Comparison of ENCODE assay signal across 10 cellular contexts in genomic region chr15:43516801-43517353, GRCh38. TPM values are rescaled to one million over a fixed set of nuclear protein-coding genes. Genes with fewer than 3 reads are reported as not detected.
DNase-seq lines count a peak whose midpoint lies in the region; ATAC-seq and TF ChIP-seq lines count a peak whose summit lies in the region.
"Had no signal": no experiment of that assay in that cellular context is flagged by ENCODE, and none has a peak within 500 bp of the region (broad histone marks: within the 10 kb centered on the region; RNA-seq: fewer than 3 reads in every experiment).

No MANE protein-coding gene starts in this region.

- TF ChIP-seq CTCF in foreskin fibroblast (IDR thresholded peaks at IDR 0.05; ENCODE audit: low read depth, low read length) = no peak
- TF ChIP-seq CTCF in sigmoid colon (IDR thresholded peaks at IDR 0.05) = no peak
- no peak for TF ChIP-seq CTCF in CD4-positive, alpha-beta T cell (IDR thresholded peaks at IDR 0.05)

- DNase-seq in ELF-1 (ENCODE audit: low read depth, low spot score) = peak; percentile 21
- peak in 1 of 2 experiments; percentile 64 for DNase-seq in SJSA1 (ENCODE audit: low read depth in 1 of 2, low spot score in 2 of 2)
- DNase-seq in foreskin fibroblast = peak in 1 of 2 donors; percentile 79
- no peak for DNase-seq in sigmoid colon
- no peak for DNase-seq in CD4-positive, alpha-beta T cell
- no peak for DNase-seq in activated CD8-positive, alpha-beta memory T cell treated with anti-CD3 and anti-CD28 coated beads, Interleukin-2, amount 50 U/mL, for 4 hours
- DNase-seq: dermis blood vessel endothelial cell; stimulated activated CD4-positive, alpha-beta T cell treated with anti-CD3 and anti-CD28 coated beads, Interleukin-1b, Interleukin-23, amount 100 ng/mL, for 48 hours had no signal

- H3K27me3 ChIP-seq in SJSA1 (replicated peaks) (no peaks in the 10 kb centered on the region), sigmoid colon (no peaks in the 10 kb centered on the region)
- H3K27me3 ChIP-seq in CD4-positive, alpha-beta T cell (ENCODE audit: control insufficient read depth, insufficient read depth, low read length) = peaks cover 16% of the 10 kb centered on the region

- H3K4me3 ChIP-seq in SJSA1 (peak overlapping the region; percentile 61), foreskin fibroblast (ENCODE audit: low read depth in 1 of 2, low read length in 2 of 2) (peak overlapping the region; percentile 88 to 100), sigmoid colon (peak overlapping the region; percentile 52 to 72 (median 64))

- CTCF ChIA-PET in CD4-positive, alpha-beta T cell (lab: Charles Lee) = no interaction called here

- no peak overlapping the region for H3K27ac Mint-ChIP-seq in CD4-positive, alpha-beta T cell

- POLR2A ChIA-PET in CD4-positive, alpha-beta T cell (lab: Charles Lee) = no interaction called here

- H3K36me3 ChIP-seq in SJSA1 (peaks cover 25% of the 10 kb centered on the region), sigmoid colon (peaks cover 9 to 16% (median 15%) of the 10 kb centered on the region in 4 donors)

- no peaks in the 10 kb centered on the region for H3K36me3 Mint-ChIP-seq in CD4-positive, alpha-beta T cell (ENCODE audit: low read depth)

- H3K9me3 Mint-ChIP-seq in CD4-positive, alpha-beta T cell = no peaks in the 10 kb centered on the region

- no peak for TF ChIP-seq EP300 in sigmoid colon (IDR thresholded peaks at IDR 0.05)

- no peaks in the 10 kb centered on the region for H3K9me3 ChIP-seq in SJSA1 (replicated peaks)
- no peaks in the 10 kb centered on the region for H3K9me3 ChIP-seq in sigmoid colon
- H3K9me3 ChIP-seq in CD4-positive, alpha-beta T cell (ENCODE audit: control insufficient read depth, low read length) = no peaks in the 10 kb centered on the region

- intact Hi-C loops in sigmoid colon (cut with DNase I) = loop anchor here (2.0 kb wide), 1 partner anchor 76 kb away; no protein-coding TSS in a partner anchor
- intact Hi-C loops in CD4-positive, alpha-beta T cell (cut with DNase I, micrococcal nuclease) = loop anchor here in 1 of 2 experiments (10.0 kb wide), 1 partner anchor 278 kb away; the partner anchor contains the start of gene SERF2

- TF ChIP-seq POLR2A in sigmoid colon (IDR thresholded peaks at IDR 0.05) = no peak

- ATAC-seq in HG02884 (IDR thresholded peaks at IDR 0.05; ENCODE audit: unreplicated experiment) (no peak), HG02588 (IDR thresholded peaks at IDR 0.05; ENCODE audit: unreplicated experiment) (no peak)
- ATAC-seq in CD4-positive, alpha-beta T cell (ENCODE audit: poor library complexity) = no peak

- H3K27ac ChIP-seq in SJSA1 = peak overlapping the region; percentile 72
- H3K27ac ChIP-seq in sigmoid colon = peak overlapping the region; percentile 87 to 93 (median 90)
- H3K27ac ChIP-seq in CD4-positive, alpha-beta T cell (ENCODE audit: low read depth, low read length) = no peak overlapping the region

- peaks cover 43% of the 10 kb centered on the region for H3K27me3 Mint-ChIP-seq in CD4-positive, alpha-beta T cell

- 38 to 42% methylated on average over 4 of the region's 4 CpGs for WGBS in sigmoid colon, 2 donors

- no peak overlapping the region for H3K4me3 Mint-ChIP-seq in CD4-positive, alpha-beta T cell

- peaks cover 27% of the 10 kb centered on the region for H3K4me1 Mint-ChIP-seq in CD4-positive, alpha-beta T cell (ENCODE audit: low read depth)

- H3K4me1 ChIP-seq in SJSA1 (replicated peaks) (peaks cover 45% of the 10 kb centered on the region), sigmoid colon (peaks cover 0 to 43% (median 30%) of the 10 kb centered on the region in 4 donors)

RNA-seq across cellular contexts. Expression of gene MAP1A, which starts 0.5 kb away (rescaled TPM):
- 37.3 and 58.7 TPM in 2 replicates for total RNA-seq in SJSA1 (2014; rRNA removed; shearing (Covaris generic))
- 10 to 100 TPM; 25.2 to 61.2 (median 32.3) TPM for total RNA-seq in sigmoid colon
- polyA plus RNA-seq in sigmoid colon = 1 to 10 TPM in 2 of 3 donors, under 1 TPM in 1; 0.23 to 4.8 (median 1.2) TPM
- 1 to 10 TPM; 1.2 to 1.5 TPM for total RNA-seq in CD4-positive, alpha-beta T cell

RNA-seq across cellular contexts. Expression of gene TP53BP1, which starts 23.9 kb away (rescaled TPM):
- 22.2 and 31.2 TPM in 2 replicates for total RNA-seq in SJSA1 (2014; rRNA removed; shearing (Covaris generic))
- total RNA-seq in sigmoid colon = 10 to 100 TPM; 38.3 to 63.4 (median 41.1) TPM
- 10 to 100 TPM in 1 of 3 donors, 1 to 10 TPM in 2; 1.8 to 13.5 (median 6.6) TPM for polyA plus RNA-seq in sigmoid colon
- 10 to 100 TPM; 43.0 to 44.6 TPM for total RNA-seq in CD4-positive, alpha-beta T cell

Comparison
In these comparisons a context has a peak if more than half of its experiments do, and no peak if none do; other contexts are left out.
1. RNA of gene MAP1A, which starts 0.5 kb away (total RNA-seq): 37.3 to 58.7 TPM in SJSA1 and 25.2 to 61.2 TPM in sigmoid colon; 1.2 to 1.5 TPM in CD4-positive, alpha-beta T cell; every median in the first group is over 10 times any median in the second.
2. Peak in every context shown above with its lines, with median percentiles within 50 percentile points of each other: H3K4me3 ChIP-seq.